In the genomic region with DNA sequence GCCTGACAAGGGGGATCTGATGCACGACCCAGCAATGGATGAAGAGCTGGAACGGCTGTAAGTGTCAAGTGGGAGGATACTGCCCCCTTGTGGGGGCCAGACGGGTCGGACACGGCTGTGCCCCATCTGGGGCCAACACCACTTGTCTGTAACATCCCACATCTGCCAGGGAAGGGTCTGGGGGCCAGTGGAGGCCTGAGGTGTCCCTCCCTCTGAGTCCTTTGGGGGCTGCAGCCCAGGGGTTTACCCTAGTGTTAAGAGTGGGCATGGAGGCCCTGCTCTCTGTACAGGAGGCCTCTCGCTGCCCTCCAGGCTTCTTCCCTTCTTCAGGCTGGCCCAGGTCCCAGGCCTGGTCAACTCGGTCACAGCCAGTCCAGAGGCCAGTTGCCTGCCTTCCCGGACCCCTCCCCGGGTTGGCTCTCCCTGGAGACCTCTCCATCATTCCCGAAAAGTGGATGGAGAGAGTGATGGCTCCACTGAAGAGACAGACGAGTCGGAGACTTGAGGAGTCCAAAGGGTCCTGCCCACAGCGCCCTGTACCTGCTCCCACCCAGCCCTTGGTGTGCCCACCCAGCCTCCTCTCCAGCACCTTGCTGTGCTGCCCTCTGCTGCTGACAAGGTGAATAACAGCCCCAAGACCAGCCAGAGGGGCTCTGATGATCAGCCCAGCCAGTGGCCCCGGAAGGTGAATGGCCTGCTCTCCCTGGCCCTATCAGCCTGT, we compare ENCODE assay signal across 8 cellular contexts. TPM values are rescaled to one million over a fixed set of nuclear protein-coding genes. Genes with fewer than 3 reads are reported as not detected.
DNase-seq lines count a peak whose midpoint lies in the region; ATAC-seq and TF ChIP-seq lines count a peak whose summit lies in the region.

No MANE protein-coding gene starts in this region.

- peaks cover 4% of the 10 kb centered on the region for H3K27me3 Mint-ChIP-seq in CD4-positive, CD25-positive, alpha-beta regulatory T cell

- H3K9me3 ChIP-seq in CD4-positive, CD25-positive, alpha-beta regulatory T cell (ENCODE audit: control insufficient read depth in 2 of 2, low read length in 2 of 2): no peaks in the 10 kb centered on the region
- no peaks in the 10 kb centered on the region for H3K9me3 ChIP-seq in spleen

- H3K4me3 Mint-ChIP-seq in CD4-positive, CD25-positive, alpha-beta regulatory T cell: no peak overlapping the region

- no peak for TF ChIP-seq POLR2A in spleen (IDR thresholded peaks at IDR 0.05)

- H3K4me1 Mint-ChIP-seq in CD4-positive, CD25-positive, alpha-beta regulatory T cell: peaks cover 0 to 8% (median 4%) of the 10 kb centered on the region in 4 donors

- ATAC-seq in CD4-positive, CD25-positive, alpha-beta regulatory T cell (ENCODE audit: low read depth in 2 of 2): peak; percentile 74 to 75
- ATAC-seq in GM21390 (IDR thresholded peaks at IDR 0.05; ENCODE audit: unreplicated experiment): peak; percentile 47
- ATAC-seq in HG03196 (IDR thresholded peaks at IDR 0.05; ENCODE audit: unreplicated experiment): no peak

- 59 to 80% (median 60%) methylated on average over 5 to 14 of the region's 14 CpGs for whole genome bisulfite sequencing in spleen, 5 donors

- peak; percentile 89 for TF ChIP-seq CTCF in astrocyte of the spinal cord (IDR thresholded peaks at IDR 0.05; ENCODE audit: low read depth, low read length)
- peak; percentile 20 to 71 (median 49) for TF ChIP-seq CTCF in spleen (IDR thresholded peaks at IDR 0.05 in 8 of 11, conservative IDR thresholded peaks at IDR 0.05 in 3 of 11)

- peak; percentile 44 to 75 (median 66) for DNase-seq in CD4-positive, CD25-positive, alpha-beta regulatory T cell
- peak; percentile 81 for DNase-seq in NAMALWA (ENCODE audit: low spot score)
- DNase-seq in T-helper 2 cell: peak in 3 of 5 experiments; percentile 38 to 69 (median 39)
- peak; percentile 70 for DNase-seq in astrocyte of the spinal cord (ENCODE audit: low read depth, low spot score)
- DNase-seq in hypothalamus (lab: John Stamatoyannopoulos, UW): peak in 39 of 51 donors; percentile 14 to 76 (median 47)
- DNase-seq in spleen: no peak

- H3K9me3 Mint-ChIP-seq in CD4-positive, CD25-positive, alpha-beta regulatory T cell: no peaks in the 10 kb centered on the region

- H3K4me1 ChIP-seq in CD4-positive, CD25-positive, alpha-beta regulatory T cell (ENCODE audit: control insufficient read depth, insufficient read depth, low read length, poor library complexity, severe bottlenecking): no peaks in the 10 kb centered on the region
- peaks cover 0 to 22% (median 11%) of the 10 kb centered on the region in 6 donors for H3K4me1 ChIP-seq in spleen

- in situ Hi-C loops in astrocyte of the spinal cord (cut with HindIII; ENCODE audit: low sequenced_read_pairs): no loop called here

- H3K36me3 Mint-ChIP-seq in CD4-positive, CD25-positive, alpha-beta regulatory T cell: peaks cover 5% of the 10 kb centered on the region

- intact Hi-C loops in spleen (cut with DNase I; ENCODE audit: low total_unique reads): no loop called here

- no peak overlapping the region for H3K4me3 ChIP-seq in CD4-positive, CD25-positive, alpha-beta regulatory T cell (ENCODE audit: low read depth, low read length)
- H3K4me3 ChIP-seq in astrocyte of the spinal cord (ENCODE audit: low read depth, low read length) (no peak overlapping the region), spleen (no peak overlapping the region)

- peak overlapping the region in 1 of 3 donors; percentile 43 for H3K27ac Mint-ChIP-seq in CD4-positive, CD25-positive, alpha-beta regulatory T cell

- H3K27me3 ChIP-seq in CD4-positive, CD25-positive, alpha-beta regulatory T cell (ENCODE audit: control insufficient read depth, insufficient read depth, low read length): no peaks in the 10 kb centered on the region
- no peaks in the 10 kb centered on the region for H3K27me3 ChIP-seq in spleen (replicated peaks in 1 of 7)

- peaks cover 26% of the 10 kb centered on the region for H3K36me3 ChIP-seq in CD4-positive, CD25-positive, alpha-beta regulatory T cell (ENCODE audit: control insufficient read depth, insufficient read depth, low read length)
- peaks cover 3 to 73% (median 38%) of the 10 kb centered on the region in 6 donors for H3K36me3 ChIP-seq in spleen

- H3K27ac ChIP-seq in CD4-positive, CD25-positive, alpha-beta regulatory T cell (ENCODE audit: insufficient read depth, low read length, poor library complexity, severe bottlenecking): no peak overlapping the region
- H3K27ac ChIP-seq in spleen: peak overlapping the region in 1 of 8 donors; percentile 36

RNA-seq across cellular contexts. Expression of gene ARFGAP2, which starts 15.4 kb away (rescaled TPM):
- 169 TPM for total RNA-seq in CD4-positive, CD25-positive, alpha-beta regulatory T cell
- polyA plus RNA-seq in CD4-positive, CD25-positive, alpha-beta regulatory T cell: 100 to 1,000 TPM; 102 to 113 (median 109) TPM
- total RNA-seq in spleen: 100 to 1,000 TPM in 4 of 7 donors, 10 to 100 TPM in 3; 83.3 to 216 (median 109) TPM
- 10 to 100 TPM; 46.7 to 79.9 (median 56.1) TPM for polyA plus RNA-seq in spleen

RNA-seq across cellular contexts. Expression of gene PACSIN3, which starts 24.9 kb away (rescaled TPM):
- total RNA-seq in CD4-positive, CD25-positive, alpha-beta regulatory T cell: not detected
- polyA plus RNA-seq in CD4-positive, CD25-positive, alpha-beta regulatory T cell: under 1 TPM in 1 of 4 donors, not detected in 3; 0.85 TPM
- total RNA-seq in spleen: 10 to 100 TPM in 1 of 7 donors, 1 to 10 TPM in 6; 2.4 to 13.0 (median 4.4) TPM
- 1 to 10 TPM; 1.2 to 3.5 (median 1.4) TPM for polyA plus RNA-seq in spleen

RNA-seq across cellular contexts. Expression of gene DDB2, which starts 53.5 kb away (rescaled TPM):
- 81.7 TPM for total RNA-seq in CD4-positive, CD25-positive, alpha-beta regulatory T cell
- polyA plus RNA-seq in CD4-positive, CD25-positive, alpha-beta regulatory T cell: 10 to 100 TPM; 55.3 to 93.9 (median 60.0) TPM
- 10 to 100 TPM; 29.5 to 66.3 (median 42.5) TPM for total RNA-seq in spleen
- polyA plus RNA-seq in spleen: 100 to 1,000 TPM in 1 of 3 donors, 10 to 100 TPM in 2; 49.4 to 173 (median 72.7) TPM
